In the genomic region with DNA sequence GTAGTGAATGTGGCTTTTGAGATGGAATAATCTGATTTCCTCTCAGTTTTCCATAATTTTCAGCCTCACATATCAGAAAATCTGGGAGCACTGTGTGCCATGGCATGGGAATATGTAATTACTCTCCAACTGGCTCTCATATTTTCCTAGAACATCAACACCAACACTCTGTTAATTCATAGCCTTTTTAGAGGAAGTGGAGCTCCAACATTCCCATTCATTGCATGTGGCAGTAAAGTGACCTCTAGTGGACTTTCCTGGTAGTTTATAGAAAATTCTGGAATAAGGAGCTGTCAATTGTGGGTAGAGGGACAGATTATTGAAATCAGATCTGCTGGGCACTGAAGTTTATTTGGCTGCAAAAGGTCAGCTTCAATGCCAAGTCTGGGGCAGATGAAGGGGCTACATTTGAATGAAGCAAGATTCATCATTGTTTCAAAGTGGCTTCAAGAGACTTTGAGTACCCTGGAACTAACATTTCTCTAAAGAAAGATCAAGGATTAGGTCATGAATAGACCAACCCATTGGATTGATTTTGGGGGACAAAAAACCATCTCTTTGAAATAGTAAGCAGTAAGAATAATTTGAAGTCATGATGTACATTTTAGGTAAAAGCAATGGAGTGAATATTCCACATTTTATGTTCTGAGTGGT, we compare ENCODE assay signal across 1 cellular context.
TF ChIP-seq lines count a peak whose summit lies in the region.

No MANE protein-coding gene starts in this region.

TF ChIP-seq in HCT116, 20 proteins besides CTCF, POLR2A, EP300 and RAD21 (continued from another document):
- TF ChIP-seq, protein P1, sequence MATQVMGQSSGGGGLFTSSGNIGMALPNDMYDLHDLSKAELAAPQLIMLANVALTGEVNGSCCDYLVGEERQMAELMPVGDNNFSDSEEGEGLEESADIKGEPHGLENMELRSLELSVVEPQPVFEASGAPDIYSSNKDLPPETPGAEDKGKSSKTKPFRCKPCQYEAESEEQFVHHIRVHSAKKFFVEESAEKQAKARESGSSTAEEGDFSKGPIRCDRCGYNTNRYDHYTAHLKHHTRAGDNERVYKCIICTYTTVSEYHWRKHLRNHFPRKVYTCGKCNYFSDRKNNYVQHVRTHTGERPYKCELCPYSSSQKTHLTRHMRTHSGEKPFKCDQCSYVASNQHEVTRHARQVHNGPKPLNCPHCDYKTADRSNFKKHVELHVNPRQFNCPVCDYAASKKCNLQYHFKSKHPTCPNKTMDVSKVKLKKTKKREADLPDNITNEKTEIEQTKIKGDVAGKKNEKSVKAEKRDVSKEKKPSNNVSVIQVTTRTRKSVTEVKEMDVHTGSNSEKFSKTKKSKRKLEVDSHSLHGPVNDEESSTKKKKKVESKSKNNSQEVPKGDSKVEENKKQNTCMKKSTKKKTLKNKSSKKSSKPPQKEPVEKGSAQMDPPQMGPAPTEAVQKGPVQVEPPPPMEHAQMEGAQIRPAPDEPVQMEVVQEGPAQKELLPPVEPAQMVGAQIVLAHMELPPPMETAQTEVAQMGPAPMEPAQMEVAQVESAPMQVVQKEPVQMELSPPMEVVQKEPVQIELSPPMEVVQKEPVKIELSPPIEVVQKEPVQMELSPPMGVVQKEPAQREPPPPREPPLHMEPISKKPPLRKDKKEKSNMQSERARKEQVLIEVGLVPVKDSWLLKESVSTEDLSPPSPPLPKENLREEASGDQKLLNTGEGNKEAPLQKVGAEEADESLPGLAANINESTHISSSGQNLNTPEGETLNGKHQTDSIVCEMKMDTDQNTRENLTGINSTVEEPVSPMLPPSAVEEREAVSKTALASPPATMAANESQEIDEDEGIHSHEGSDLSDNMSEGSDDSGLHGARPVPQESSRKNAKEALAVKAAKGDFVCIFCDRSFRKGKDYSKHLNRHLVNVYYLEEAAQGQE (IDR thresholded peaks at IDR 0.05; ENCODE audit: low read depth) = no peak
- TF ChIP-seq EGR1 (IDR thresholded peaks at IDR 0.05; ENCODE audit: low read depth) (no peak), ELF1 (IDR thresholded peaks at IDR 0.05; ENCODE audit: borderline replicate concordance, low read depth) (no peak; the same call in 1 of the 2 replicates), SRF (IDR thresholded peaks at IDR 0.05; ENCODE audit: low read depth) (0 out of 2 replicates have a peak, but pooled peaks have one; percentile 14), SP1 (IDR thresholded peaks at IDR 0.05; ENCODE audit: low read depth) (0 out of 2 replicates have a peak, but pooled peaks have one; percentile 12), CEBPB (IDR thresholded peaks at IDR 0.05; ENCODE audit: low read depth) (no peak), TCF7L2 (IDR thresholded peaks at IDR 0.05; ENCODE audit: borderline replicate concordance, extremely low read depth, insufficient read depth, insufficient read length) (no peak)
- TF ChIP-seq, protein P2, sequence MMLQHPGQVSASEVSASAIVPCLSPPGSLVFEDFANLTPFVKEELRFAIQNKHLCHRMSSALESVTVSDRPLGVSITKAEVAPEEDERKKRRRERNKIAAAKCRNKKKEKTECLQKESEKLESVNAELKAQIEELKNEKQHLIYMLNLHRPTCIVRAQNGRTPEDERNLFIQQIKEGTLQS (IDR thresholded peaks at IDR 0.05) = no peak
